Comparison of ENCODE assay signal across 10 cellular contexts in genomic region chr15:74983725-74984231, GRCh38. TPM values are rescaled to one million over a fixed set of nuclear protein-coding genes. Genes with fewer than 3 reads are reported as not detected.
DNase-seq lines count a peak whose midpoint lies in the region; ATAC-seq lines count a peak whose summit lies in the region.
"Had no signal": no experiment of that assay in that cellular context is flagged by ENCODE, and none has a peak within 500 bp of the region (broad histone marks: within the 10 kb centered on the region; RNA-seq: fewer than 3 reads in every experiment).

No MANE protein-coding gene starts in this region.

- H3K27me3 Mint-ChIP-seq in activated T-cell treated with anti-CD3 and anti-CD28 coated beads, Interleukin-2, amount 50 U/mL, for 4 hours (ENCODE audit: low read depth), result peaks cover 15% of the 10 kb centered on the region

- DNase-seq in HS-5 (ENCODE audit: low read depth) (peak; percentile 38), left lobe of liver (ENCODE audit: low spot score) (no peak)
- DNase-seq in activated T-cell treated with anti-CD3 and anti-CD28 coated beads, Interleukin-2, amount 50 U/mL, for 4 hours, result no peak
- peak; percentile 78 for DNase-seq in stimulated activated CD4-positive, alpha-beta T cell treated with anti-CD3 and anti-CD28 coated beads, Interleukin-1b, Interleukin-23, amount 100 ng/mL, for 48 hours
- DNase-seq: NCI-H1694 had no signal

- no peaks in the 10 kb centered on the region for H3K36me3 Mint-ChIP-seq in activated T-cell treated with anti-CD3 and anti-CD28 coated beads, Interleukin-2, amount 50 U/mL, for 4 hours (ENCODE audit: insufficient read depth)

- no peaks in the 10 kb centered on the region for H3K9me3 Mint-ChIP-seq in activated T-cell treated with anti-CD3 and anti-CD28 coated beads, Interleukin-2, amount 50 U/mL, for 4 hours

- peaks cover 7% of the 10 kb centered on the region for H3K4me1 Mint-ChIP-seq in activated T-cell treated with anti-CD3 and anti-CD28 coated beads, Interleukin-2, amount 50 U/mL, for 4 hours (ENCODE audit: low read depth)

- H3K4me3 Mint-ChIP-seq in activated T-cell treated with anti-CD3 and anti-CD28 coated beads, Interleukin-2, amount 50 U/mL, for 4 hours, result no peak overlapping the region

- peak; percentile 55 for ATAC-seq in GM19025 (IDR thresholded peaks at IDR 0.05; ENCODE audit: low read depth, unreplicated experiment)
- ATAC-seq in activated T-cell treated with anti-CD3 and anti-CD28 coated beads, Interleukin-2, amount 50 U/mL, for 4 hours, result peak; percentile 98
- no peak for ATAC-seq in left lobe of liver
- no peak for ATAC-seq in HG02610 (IDR thresholded peaks at IDR 0.05; ENCODE audit: unreplicated experiment)
- no peak for ATAC-seq in GM21737 (IDR thresholded peaks at IDR 0.05; ENCODE audit: unreplicated experiment)
- no peak for ATAC-seq in GM19035 (IDR thresholded peaks at IDR 0.05; ENCODE audit: unreplicated experiment)
- ATAC-seq: sciatic nerve had no signal

RNA-seq across cellular contexts. Expression of gene SCAMP5, which starts 11.6 kb away (rescaled TPM):
- 1 to 10 TPM in 2 of 3 donors, under 1 TPM in 1; 0.90 to 6.7 (median 1.8) TPM for total RNA-seq in activated T-cell treated with anti-CD3 and anti-CD28 coated beads, Interleukin-2, amount 50 U/mL, for 4 hours
- total RNA-seq in left lobe of liver, result 0.73 TPM

RNA-seq across cellular contexts. Expression of gene RPP25, which starts 27.2 kb away (rescaled TPM):
- total RNA-seq in activated T-cell treated with anti-CD3 and anti-CD28 coated beads, Interleukin-2, amount 50 U/mL, for 4 hours, result 10 to 100 TPM; 10.7 to 15.1 (median 13.3) TPM
- 2.1 TPM for total RNA-seq in left lobe of liver

RNA-seq across cellular contexts. Expression of gene PPCDC, which starts 39.6 kb away (rescaled TPM):
- 10 to 100 TPM; 15.4 to 17.9 (median 17.8) TPM for total RNA-seq in activated T-cell treated with anti-CD3 and anti-CD28 coated beads, Interleukin-2, amount 50 U/mL, for 4 hours
- 5.4 TPM for total RNA-seq in left lobe of liver

RNA-seq across cellular contexts. Expression of gene COX5A, which starts 45.9 kb away (rescaled TPM):
- total RNA-seq in activated T-cell treated with anti-CD3 and anti-CD28 coated beads, Interleukin-2, amount 50 U/mL, for 4 hours, result 100 to 1,000 TPM; 257 to 291 (median 290) TPM
- total RNA-seq in left lobe of liver, result 134 TPM

Comparison
In these comparisons a context has a peak if more than half of its experiments do, and no peak if none do; other contexts are left out.
1. ATAC-seq: peak in GM19025 (single experiment) and activated T-cell treated with anti-CD3 and anti-CD28 coated beads, Interleukin-2, amount 50 U/mL, for 4 hours (2 of 2); none in left lobe of liver (single experiment), HG02610 (single experiment), GM21737 (single experiment) and GM19035 (single experiment).
2. DNase-seq: peak in HS-5 (single experiment) and stimulated activated CD4-positive, alpha-beta T cell treated with anti-CD3 and anti-CD28 coated beads, Interleukin-1b, Interleukin-23, amount 100 ng/mL, for 48 hours (single experiment); none in activated T-cell treated with anti-CD3 and anti-CD28 coated beads, Interleukin-2, amount 50 U/mL, for 4 hours (single experiment) and left lobe of liver (single experiment).